ENCODE assay signal across 15 cellular contexts in the genomic region with DNA sequence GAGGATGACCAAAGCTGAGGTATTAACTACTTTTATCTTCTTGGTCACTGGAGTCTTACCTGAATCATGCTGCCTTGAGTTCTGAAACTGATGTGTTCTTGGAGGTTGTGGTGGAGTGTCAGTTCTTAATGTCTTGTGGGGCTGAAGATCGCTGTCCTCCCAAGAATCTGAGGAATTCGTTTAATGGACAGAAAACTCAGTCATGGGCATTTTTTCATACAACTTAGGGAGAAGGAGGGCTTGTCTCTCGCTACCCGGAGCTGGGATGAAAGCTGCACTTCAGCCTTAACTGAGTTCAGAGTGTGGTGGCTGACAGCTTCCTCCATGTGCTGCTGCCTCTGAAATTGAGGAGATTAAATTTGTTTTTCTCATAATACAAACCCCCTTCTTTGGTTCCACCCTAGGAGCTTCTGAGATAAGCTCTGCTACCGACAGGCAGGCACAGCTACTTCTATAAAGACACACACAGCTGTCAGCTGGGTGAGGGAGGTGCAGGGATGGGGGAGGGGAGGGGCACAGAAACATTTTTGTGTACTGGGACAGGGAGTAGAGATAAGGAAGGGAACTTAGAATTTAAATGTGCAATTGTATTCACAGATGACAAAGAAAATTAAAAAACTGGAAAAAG. TPM values are rescaled to one million over a fixed set of nuclear protein-coding genes. Genes with fewer than 3 reads are reported as not detected.
DNase-seq lines count a peak whose midpoint lies in the region; ATAC-seq, FAIRE-seq and TF ChIP-seq lines count a peak whose summit lies in the region.
"Had no signal": no experiment of that assay in that cellular context is flagged by ENCODE, and none has a peak within 500 bp of the region (broad histone marks: within the 10 kb centered on the region; RNA-seq: fewer than 3 reads in every experiment).

No MANE protein-coding gene starts in this region.

- no peak for TF ChIP-seq POLR2A in A549 (IDR thresholded peaks at IDR 0.05; ENCODE audit: low read length)
- no peak for TF ChIP-seq POLR2A in lower leg skin (IDR thresholded peaks at IDR 0.05)

- TF ChIP-seq CTCF in A549 (IDR thresholded peaks at IDR 0.05) = no peak
- TF ChIP-seq CTCF in HFFc6 (IDR thresholded peaks at IDR 0.05) = no peak
- no peak for TF ChIP-seq CTCF in mesothelial cell of epicardium (IDR thresholded peaks at IDR 0.05; ENCODE audit: unreplicated experiment)
- no peak for TF ChIP-seq CTCF in lower leg skin (IDR thresholded peaks at IDR 0.05)

- no peak for TF ChIP-seq EP300 in A549 (IDR thresholded peaks at IDR 0.05)

- no peak for TF ChIP-seq RAD21 in A549 (conservative IDR thresholded peaks at IDR 0.05 in 1 of 2, IDR thresholded peaks at IDR 0.05 in 1 of 2)

- H3K9me3 Mint-ChIP-seq in HFFc6 (no peaks in the 10 kb centered on the region), mesothelial cell of epicardium (no peaks in the 10 kb centered on the region)
- H3K9me3 Mint-ChIP-seq: activated T-helper 1 cell treated with anti-CD3 and anti-CD28 coated beads, Interleukin-12 subunit alpha, Interleukin-12 subunit beta, Interleukin-2, Interleukin-4 antibody, amounts not matched to agents 30 ng/mL and 10 ng/mL and 1 ng/mL, durations not matched to agents 14 hours and 24 hours and 36 hours; CD8-positive, alpha-beta T cell had no signal

- H3K27ac Mint-ChIP-seq in HFFc6 = peak overlapping the region; percentile 83
- H3K27ac Mint-ChIP-seq in mesothelial cell of epicardium = peak overlapping the region; percentile 88
- H3K27ac Mint-ChIP-seq: activated T-helper 1 cell treated with anti-CD3 and anti-CD28 coated beads, Interleukin-12 subunit alpha, Interleukin-12 subunit beta, Interleukin-2, Interleukin-4 antibody, amounts not matched to agents 30 ng/mL and 10 ng/mL and 1 ng/mL, durations not matched to agents 14 hours and 24 hours and 36 hours; CD8-positive, alpha-beta T cell had no signal

- no peak for ATAC-seq in A549
- ATAC-seq in HG02970 (IDR thresholded peaks at IDR 0.05; ENCODE audit: low FRiP score, unreplicated experiment) = no peak
- no peak for ATAC-seq in HG03439 (IDR thresholded peaks at IDR 0.05; ENCODE audit: unreplicated experiment)
- ATAC-seq: CD8-positive, alpha-beta T cell had no signal

- no peaks in the 10 kb centered on the region for H3K9me3 ChIP-seq in A549
- H3K9me3 ChIP-seq: vagina had no signal

- H3K4me3 ChIP-seq in A549 = no peak overlapping the region
- H3K4me3 ChIP-seq in lower leg skin (ENCODE audit: low read depth, poor library complexity, severe bottlenecking) = no peak overlapping the region
- H3K4me3 ChIP-seq: lung, vagina had no signal

- H3K27ac ChIP-seq in A549 = peak overlapping the region; percentile 51 to 80; a peak in 4 of 6 replicates
- H3K27ac ChIP-seq: KMS-11, vagina, VCaP had no signal

- no peak for DNase-seq in A549 (ENCODE audit: low read depth in 1 of 2, low spot score in 1 of 2)
- DNase-seq in HFFc6 = no peak
- DNase-seq in amniotic epithelial cell (ENCODE audit: low read depth) = peak; percentile 49
- no peak for DNase-seq in mesothelial cell of epicardium (ENCODE audit: low spot score in 2 of 2, unreplicated experiment in 2 of 2)
- DNase-seq in stimulated activated CD8-positive, alpha-beta memory T cell treated with anti-CD3 and anti-CD28 coated beads, Interleukin-4, amount 100 ng/mL, for 48 hours = no peak
- DNase-seq in lower leg skin (ENCODE audit: low spot score in 2 of 2) = no peak
- DNase-seq: CD8-positive, alpha-beta T cell; NCI-H2029 treated with DMSO at 0.1 percent for 48 hours had no signal

- peak overlapping the region; percentile 49 for H3K4me3 Mint-ChIP-seq in HFFc6
- H3K4me3 Mint-ChIP-seq in mesothelial cell of epicardium = peak overlapping the region; percentile 14
- H3K4me3 Mint-ChIP-seq: activated T-helper 1 cell treated with anti-CD3 and anti-CD28 coated beads, Interleukin-12 subunit alpha, Interleukin-12 subunit beta, Interleukin-2, Interleukin-4 antibody, amounts not matched to agents 30 ng/mL and 10 ng/mL and 1 ng/mL, durations not matched to agents 14 hours and 24 hours and 36 hours; CD8-positive, alpha-beta T cell had no signal

- no peak overlapping the region; the same call in 2 of the 3 replicates for H3K4me2 ChIP-seq in A549
- H3K4me2 ChIP-seq: KMS-11 had no signal

- H3K27me3 Mint-ChIP-seq in HFFc6 (ENCODE audit: insufficient read depth) (no peaks in the 10 kb centered on the region), mesothelial cell of epicardium (ENCODE audit: low read depth) (no peaks in the 10 kb centered on the region)

- CTCF ChIA-PET in A549 (lab: Yijun Ruan, JAX) = interaction anchor here (0.6 to 3.3 kb wide), 6 partner anchors 12 to 207 kb away, joined by 3 to 11 read pairs (median 4); no protein-coding TSS in a partner anchor

- H3K36me3 Mint-ChIP-seq in HFFc6 (ENCODE audit: low read depth) (peaks cover 13% of the 10 kb centered on the region), mesothelial cell of epicardium (peaks cover 33% of the 10 kb centered on the region)

- WGBS in A549 (ENCODE audit: missing lambda C conversion rate) = 74% methylated on average over 5 of the region's 5 CpGs
- WGBS in lower leg skin, 2 donors = 87 to 95% methylated on average over 5 of the region's 5 CpGs

- FAIRE-seq in A549 (lab: Jason Lieb, UNC) = no peak

- intact Hi-C loops in lower leg skin (cut with DNase I; ENCODE audit: low total_unique reads) = no loop called here

- POLR2A ChIA-PET in A549 (lab: Yijun Ruan, JAX) = no interaction called here

- peaks cover 30% of the 10 kb centered on the region for H3K4me1 ChIP-seq in A549

- H3K4me1 Mint-ChIP-seq in HFFc6 (ENCODE audit: low read depth) (peaks cover 46% of the 10 kb centered on the region), mesothelial cell of epicardium (peaks cover 80% of the 10 kb centered on the region)

TF ChIP-seq in A549, 52 proteins besides CTCF, POLR2A, EP300 and RAD21:
- TF ChIP-seq BHLHE40 (IDR thresholded peaks at IDR 0.05; ENCODE audit: low read depth, low read length) (no peak), NPAS2 (CRISPR knock-in tag; IDR thresholded peaks at IDR 0.05; ENCODE audit: borderline replicate concordance) (no peak), SREBF2 (IDR thresholded peaks at IDR 0.05) (no peak), HOXB13 (CRISPR knock-in tag; IDR thresholded peaks at IDR 0.05; ENCODE audit: low read depth) (no peak), HOXA7 (CRISPR knock-in tag; IDR thresholded peaks at IDR 0.05) (no peak), NFE2L2 (conservative IDR thresholded peaks at IDR 0.05; ENCODE audit: low read length) (no peak), CHD4 (IDR thresholded peaks at IDR 0.05; ENCODE audit: borderline replicate concordance) (no peak), JUN (IDR thresholded peaks at IDR 0.05) (no peak), MAZ (IDR thresholded peaks at IDR 0.05; ENCODE audit: borderline replicate concordance, low read depth, low read length) (no peak), EHMT2 (IDR thresholded peaks at IDR 0.05; ENCODE audit: low read depth) (no peak), CHD2 (IDR thresholded peaks at IDR 0.05; ENCODE audit: low read length, partially characterized antibody) (no peak), FOSL2 (IDR thresholded peaks at IDR 0.05) (no peak), FOSL2 (CRISPR knock-in tag; IDR thresholded peaks at IDR 0.05) (no peak), MYC (IDR thresholded peaks at IDR 0.05; ENCODE audit: borderline replicate concordance, low read length) (no peak), POLR2AphosphoS2 (conservative IDR thresholded peaks at IDR 0.05; ENCODE audit: low read length) (no peak), KDM1A (IDR thresholded peaks at IDR 0.05; ENCODE audit: low read depth) (no peak), CBX8 (IDR thresholded peaks at IDR 0.05) (no peak), FOSB (CRISPR knock-in tag; IDR thresholded peaks at IDR 0.05) (no peak), HOXB5 (CRISPR knock-in tag; IDR thresholded peaks at IDR 0.05) (no peak), ZSCAN20 (CRISPR knock-in tag; IDR thresholded peaks at IDR 0.05) (no peak)
- TF ChIP-seq, protein P1, sequence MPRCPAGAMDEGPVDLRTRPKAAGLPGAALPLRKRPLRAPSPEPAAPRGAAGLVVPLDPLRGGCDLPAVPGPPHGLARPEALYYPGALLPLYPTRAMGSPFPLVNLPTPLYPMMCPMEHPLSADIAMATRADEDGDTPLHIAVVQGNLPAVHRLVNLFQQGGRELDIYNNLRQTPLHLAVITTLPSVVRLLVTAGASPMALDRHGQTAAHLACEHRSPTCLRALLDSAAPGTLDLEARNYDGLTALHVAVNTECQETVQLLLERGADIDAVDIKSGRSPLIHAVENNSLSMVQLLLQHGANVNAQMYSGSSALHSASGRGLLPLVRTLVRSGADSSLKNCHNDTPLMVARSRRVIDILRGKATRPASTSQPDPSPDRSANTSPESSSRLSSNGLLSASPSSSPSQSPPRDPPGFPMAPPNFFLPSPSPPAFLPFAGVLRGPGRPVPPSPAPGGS (IDR thresholded peaks at IDR 0.05) = no peak

RNA-seq across cellular contexts. Expression of gene RBBP7, which starts 30.8 kb away (rescaled TPM):
- polyA plus RNA-seq in A549 (2011; rRNA removed) (301 and 311 TPM in 2 replicates), A549 (2017; fragmentation: RNase III; extraction: RNeasy Plus Mini Kit Qiagen cat#74134 plus additional on column Dnase treatment) (222 to 232 TPM (median 232 TPM) in 3 replicates)
- polyA plus RNA-seq in A549 (2012; cell fraction: cytosol; rRNA removed) = 172 and 177 TPM in 2 replicates
- polyA plus RNA-seq in A549 (2012; cell fraction: nucleus; rRNA removed) = 95.5 and 159 TPM in 2 replicates
- 133 TPM in 2 replicates for polyA minus RNA-seq in A549 (2011; rRNA and poly(A)+ RNA removed)
- total RNA-seq in HFFc6 (2021; fragmentation: NEBNext Ultra II Directional; extraction: Animal tissue kit (Norgen Biotek cat#: 25700)) = 100 to 1,000 TPM in 4 of 6 experiments, 10 to 100 TPM in 2; 83.4 to 121 (median 110) TPM
- total RNA-seq in mesothelial cell of epicardium (221 to 229 TPM (median 225 TPM) in 3 replicates), lower leg skin (10 to 100 TPM; 47.7 to 82.6 (median 59.1) TPM)

RNA-seq across cellular contexts. Expression of gene TXLNG, which starts 53.1 kb away (rescaled TPM):
- polyA plus RNA-seq in A549 (2011; rRNA removed) = 30.8 and 36.8 TPM in 2 replicates
- polyA plus RNA-seq in A549 (2012; cell fraction: cytosol; rRNA removed) = 9.7 and 9.9 TPM in 2 replicates
- polyA plus RNA-seq in A549 (2012; cell fraction: nucleus; rRNA removed) = 7.1 and 12.9 TPM in 2 replicates
- 15.5 to 18.1 TPM (median 16.0 TPM) in 3 replicates for polyA plus RNA-seq in A549 (2017; fragmentation: RNase III; extraction: RNeasy Plus Mini Kit Qiagen cat#74134 plus additional on column Dnase treatment)
- polyA minus RNA-seq in A549 (2011; rRNA and poly(A)+ RNA removed) = 8.1 and 8.4 TPM in 2 replicates
- 1 to 10 TPM; 6.8 to 7.8 (median 7.1) TPM for total RNA-seq in HFFc6 (2021; fragmentation: NEBNext Ultra II Directional; extraction: Animal tissue kit (Norgen Biotek cat#: 25700))
- total RNA-seq in mesothelial cell of epicardium = 24.4 to 25.4 TPM (median 24.7 TPM) in 3 replicates
- total RNA-seq in lower leg skin = 10 to 100 TPM in 1 of 4 donors, 1 to 10 TPM in 3; 7.0 to 10.8 (median 8.9) TPM
